ENCODE assay signal across 13 cellular contexts in the genomic region with DNA sequence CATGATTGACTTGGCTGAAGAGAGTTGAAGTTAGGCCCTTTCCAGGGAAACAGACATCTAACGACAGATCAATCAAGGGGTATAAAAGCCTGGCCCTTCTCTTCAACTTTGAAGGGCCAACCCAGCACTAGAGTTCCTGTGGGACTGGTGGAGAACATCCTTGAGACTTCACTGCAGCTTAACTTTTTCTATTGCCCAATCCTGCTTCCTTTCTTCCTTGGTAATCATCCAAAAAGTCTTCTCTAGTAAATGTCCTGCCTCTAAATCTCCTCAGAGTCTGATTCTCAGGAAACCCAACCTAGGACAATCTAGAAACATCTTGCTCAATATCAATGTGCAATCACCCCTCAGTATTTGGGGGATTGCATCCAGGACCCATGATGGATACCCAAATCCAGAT. TPM values are rescaled to one million over a fixed set of nuclear protein-coding genes. Genes with fewer than 3 reads are reported as not detected.
DNase-seq lines count a peak whose midpoint lies in the region; ATAC-seq, FAIRE-seq and TF ChIP-seq lines count a peak whose summit lies in the region.
"Had no signal": no experiment of that assay in that cellular context is flagged by ENCODE, and none has a peak within 500 bp of the region (broad histone marks: within the 10 kb centered on the region; RNA-seq: fewer than 3 reads in every experiment).

No MANE protein-coding gene starts in this region.

- POLR2A ChIA-PET in WTC11 (lab: Charles Lee): interaction anchor here (0.6 kb wide), 1 partner anchor 294 kb away, joined by 3 read pairs; no protein-coding TSS in a partner anchor

- peaks cover 15 to 51% (median 28%) of the 10 kb centered on the region in 11 experiments; a peak in 20 of 22 replicates for H4K20me1 ChIP-seq in BLaER1 treated with 17β-estradiol and CSF1 and Interleukin-3, amounts not matched to agents 10 nM and 100 nM
- H4K20me1 ChIP-seq in keratinocyte (ENCODE audit: control insufficient read depth, extremely low read depth, insufficient read depth, low read length): no peaks in the 10 kb centered on the region

- H3K9me1 ChIP-seq in keratinocyte (ENCODE audit: control insufficient read depth, extremely low read depth, insufficient read depth, low read length): no peaks in the 10 kb centered on the region

- intact Hi-C loops in tibial artery (cut with DNase I; ENCODE audit: low total_unique reads): loop anchor here (10.0 kb wide), 2 partner anchors 217 to 243 kb away; partner anchors contain the start of genes JAG1 and SNAP25

- DNase-seq in GF-D8 (lab: John Stamatoyannopoulos, UW): peak; percentile 9
- no peak for DNase-seq in WTC11 (ENCODE audit: low spot score)
- no peak for DNase-seq in keratinocyte (ENCODE audit: low read depth, low spot score)
- no peak for DNase-seq in H54 (ENCODE audit: insufficient read length, low spot score)
- DNase-seq in tibial artery: no peak
- DNase-seq: DMS153, NCI-H1105, NCI-H524 treated with DMSO at 0.1 percent for 48 hours, SK-N-SH had no signal

- no peak overlapping the region for H3K27ac Mint-ChIP-seq in WTC11

- H3K9me3 ChIP-seq in BLaER1 treated with 17β-estradiol and CSF1 and Interleukin-3, amounts not matched to agents 10 nM and 100 nM (replicated peaks in 1 of 11): no peaks in the 10 kb centered on the region
- H3K9me3 ChIP-seq in keratinocyte (ENCODE audit: control insufficient read depth, low read depth, low read length) (no peaks in the 10 kb centered on the region), tibial artery (no peaks in the 10 kb centered on the region)
- H3K9me3 ChIP-seq: esophagus muscularis mucosa, SK-N-SH had no signal

- no peak for TF ChIP-seq POLR2A in H54 (IDR thresholded peaks at IDR 0.05; ENCODE audit: low read depth, low read length)

- ATAC-seq in WTC11 (no peak), HG03159 (IDR thresholded peaks at IDR 0.05; ENCODE audit: unreplicated experiment) (no peak)

- peaks cover 0 to 22% (median 5%) of the 10 kb centered on the region in 11 experiments; a peak in 7 of 22 replicates for H3K36me3 ChIP-seq in BLaER1 treated with 17β-estradiol and CSF1 and Interleukin-3, amounts not matched to agents 10 nM and 100 nM
- H3K36me3 ChIP-seq in keratinocyte (ENCODE audit: control insufficient read depth in 2 of 2, extremely low read depth in 1 of 2, insufficient read depth in 2 of 2, low read length in 2 of 2): peaks cover 4% of the 10 kb centered on the region in 2 experiments
- H3K36me3 ChIP-seq in tibial artery: no peaks in the 10 kb centered on the region
- H3K36me3 ChIP-seq: cardiac muscle cell, esophagus muscularis mucosa had no signal

- TF ChIP-seq CTCF in WTC11 (IDR thresholded peaks at IDR 0.05) (no peak), keratinocyte (optimal IDR thresholded peaks at IDR 0.05 in 1 of 3, IDR thresholded peaks at IDR 0.05 in 1 of 3, conservative IDR thresholded peaks at IDR 0.05 in 1 of 3; ENCODE audit: extremely low read depth in 1 of 3, insufficient read depth in 2 of 3, low read length in 3 of 3) (no peak), tibial artery (IDR thresholded peaks at IDR 0.05) (no peak)

- peak overlapping the region; percentile 93 for H3K4me3 Mint-ChIP-seq in WTC11

- peaks cover 78% of the 10 kb centered on the region for H3K79me2 ChIP-seq in keratinocyte (ENCODE audit: control insufficient read depth, insufficient read depth, low read length)

- peaks cover 49% of the 10 kb centered on the region for H3K4me1 Mint-ChIP-seq in WTC11

- H3K27ac ChIP-seq in BLaER1 treated with 17β-estradiol and CSF1 and Interleukin-3, amounts not matched to agents 10 nM and 100 nM: peak overlapping the region in 7 of 11 experiments; percentile 19 to 96 (median 46); a peak in 14 of 22 replicates
- H3K27ac ChIP-seq in keratinocyte (ENCODE audit: control insufficient read depth, insufficient read depth, low read length) (no peak overlapping the region), tibial artery (no peak overlapping the region)
- H3K27ac ChIP-seq: cardiac muscle cell, esophagus muscularis mucosa had no signal

- CTCF ChIA-PET in WTC11 (lab: Charles Lee): no interaction called here

- no peak overlapping the region for H2AFZ ChIP-seq in keratinocyte (ENCODE audit: control insufficient read depth, low read length)

- H3K9ac ChIP-seq in BLaER1 treated with 17β-estradiol and CSF1 and Interleukin-3, amounts not matched to agents 10 nM and 100 nM: peak overlapping the region in 4 of 11 experiments; percentile 10 to 30 (median 23); a peak in 3 of 22 replicates
- no peak overlapping the region for H3K9ac ChIP-seq in keratinocyte (ENCODE audit: control insufficient read depth, extremely low read depth, insufficient read depth, low read length)

- no peak for FAIRE-seq in keratinocyte (lab: Jason Lieb, UNC)
- FAIRE-seq in H54 (lab: Jason Lieb, UNC): no peak

- H3K27me3 ChIP-seq in BLaER1 treated with 17β-estradiol and CSF1 and Interleukin-3, amounts not matched to agents 10 nM and 100 nM: no peaks in the 10 kb centered on the region
- H3K27me3 ChIP-seq in keratinocyte (ENCODE audit: control insufficient read depth, extremely low read depth, insufficient read depth, low read length) (no peaks in the 10 kb centered on the region), tibial artery (no peaks in the 10 kb centered on the region)
- H3K27me3 ChIP-seq: cardiac muscle cell, esophagus muscularis mucosa had no signal

- no peaks in the 10 kb centered on the region for H3K27me3 Mint-ChIP-seq in WTC11 (ENCODE audit: low read depth)

- peak overlapping the region; percentile 48 to 95 (median 91); a peak in 21 of 22 replicates for H3K4me2 ChIP-seq in BLaER1 treated with 17β-estradiol and CSF1 and Interleukin-3, amounts not matched to agents 10 nM and 100 nM
- H3K4me2 ChIP-seq in keratinocyte (ENCODE audit: control insufficient read depth, extremely low read depth, insufficient read depth, low read depth, low read length): peak overlapping the region; percentile 8

- dilution Hi-C loops in keratinocyte (cut with MboI; ENCODE audit: extremely low pct_ligation_motif_present, low sequenced_read_pairs): no loop called here

- peaks cover 33 to 72% (median 43%) of the 10 kb centered on the region in 10 experiments for H3K4me1 ChIP-seq in BLaER1 treated with 17β-estradiol and CSF1 and Interleukin-3, amounts not matched to agents 10 nM and 100 nM
- peaks cover 33% of the 10 kb centered on the region for H3K4me1 ChIP-seq in keratinocyte (ENCODE audit: control insufficient read depth, extremely low read depth, insufficient read depth, low read length)
- peaks cover 0 to 33% (median 13%) of the 10 kb centered on the region in 4 donors for H3K4me1 ChIP-seq in tibial artery

- H3K9me3 Mint-ChIP-seq in WTC11: no peaks in the 10 kb centered on the region

- no peaks in the 10 kb centered on the region; the same call in 1 of the 2 replicates for H3K36me3 Mint-ChIP-seq in WTC11

- 0 out of 20 replicates have a peak overlapping the region, but pooled peaks of 2 of the 10 experiments have one; percentile 3 to 6 for H3K4me3 ChIP-seq in BLaER1 treated with 17β-estradiol and CSF1 and Interleukin-3, amounts not matched to agents 10 nM and 100 nM
- H3K4me3 ChIP-seq in keratinocyte (ENCODE audit: control insufficient read depth in 2 of 3, extremely low read depth in 1 of 3, insufficient read depth in 2 of 3, low read depth in 1 of 3, low read length in 3 of 3) (no peak overlapping the region), tibial artery (no peak overlapping the region)
- H3K4me3 ChIP-seq: cardiac muscle cell had no signal

TF ChIP-seq in WTC11, 78 proteins besides CTCF, POLR2A, EP300 and RAD21 (continues in another document):
- TF ChIP-seq IRF2 (CRISPR knock-in tag; IDR thresholded peaks at IDR 0.05; ENCODE audit: borderline replicate concordance, low read depth): no peak
- TF ChIP-seq ZNF512 (CRISPR knock-in tag; IDR thresholded peaks at IDR 0.05; ENCODE audit: borderline replicate concordance): no peak

RNA-seq across cellular contexts. Expression of gene MKKS, which starts 1.9 kb away (rescaled TPM):
- 16.5 to 20.9 TPM (median 17.0 TPM) in 3 replicates for total RNA-seq in WTC11 (2021)
- polyA plus RNA-seq in keratinocyte: 14.8 to 24.8 TPM (median 21.6 TPM) in 3 replicates
- 3.5 TPM for polyA plus RNA-seq in keratinocyte (2011; ENCODE audit: low read depth)
- 15.1 and 34.9 TPM in 2 replicates for polyA plus RNA-seq in keratinocyte (2011; cell fraction: cytosol; rRNA removed)
- 12.4 and 14.3 TPM in 2 replicates for polyA plus RNA-seq in keratinocyte (2011; cell fraction: nucleus; rRNA removed)
- 10.8 and 10.9 TPM in 2 replicates for polyA plus RNA-seq in keratinocyte (2012; ENCODE audit: low replicate concordance)
- 2.7 to 20.4 TPM (median 14.3 TPM) in 3 replicates for polyA minus RNA-seq in keratinocyte
- polyA minus RNA-seq in keratinocyte (2011; cell fraction: cytosol; rRNA and poly(A)+ RNA removed): 9.8 TPM
- polyA minus RNA-seq in keratinocyte (2011; cell fraction: nucleus; rRNA and poly(A)+ RNA removed): 3.3 and 8.0 TPM in 2 replicates

RNA-seq across cellular contexts. Expression of gene SLX4IP, which starts 3.0 kb away (rescaled TPM):
- 7.4 to 9.9 TPM (median 8.4 TPM) in 3 replicates for total RNA-seq in WTC11 (2021)
- polyA plus RNA-seq in keratinocyte: 2.6 to 3.3 TPM (median 3.0 TPM) in 3 replicates
- 2.5 TPM for polyA plus RNA-seq in keratinocyte (2011; ENCODE audit: low read depth)
- polyA plus RNA-seq in keratinocyte (2011; cell fraction: cytosol; rRNA removed): 1.3 and 2.5 TPM in 2 replicates
- 7.8 and 8.0 TPM in 2 replicates for polyA plus RNA-seq in keratinocyte (2011; cell fraction: nucleus; rRNA removed)
- polyA plus RNA-seq in keratinocyte (2012; ENCODE audit: low replicate concordance): 2.6 and 2.7 TPM in 2 replicates
- 4.4 to 12.9 TPM (median 10.7 TPM) in 3 replicates for polyA minus RNA-seq in keratinocyte
- 5.8 TPM for polyA minus RNA-seq in keratinocyte (2011; cell fraction: cytosol; rRNA and poly(A)+ RNA removed)
- polyA minus RNA-seq in keratinocyte (2011; cell fraction: nucleus; rRNA and poly(A)+ RNA removed): 7.3 and 16.3 TPM in 2 replicates

Comparison
In these comparisons a context has a peak if more than half of its experiments do, and no peak if none do; other contexts are left out.
1. H3K27ac ChIP-seq: peak in BLaER1 treated with 17β-estradiol and CSF1 and Interleukin-3, amounts not matched to agents 10 nM and 100 nM (7 of 11); none in keratinocyte (single experiment) and tibial artery (0 of 2).